8 cellular contexts compared by ENCODE assay signal in the genomic region with DNA sequence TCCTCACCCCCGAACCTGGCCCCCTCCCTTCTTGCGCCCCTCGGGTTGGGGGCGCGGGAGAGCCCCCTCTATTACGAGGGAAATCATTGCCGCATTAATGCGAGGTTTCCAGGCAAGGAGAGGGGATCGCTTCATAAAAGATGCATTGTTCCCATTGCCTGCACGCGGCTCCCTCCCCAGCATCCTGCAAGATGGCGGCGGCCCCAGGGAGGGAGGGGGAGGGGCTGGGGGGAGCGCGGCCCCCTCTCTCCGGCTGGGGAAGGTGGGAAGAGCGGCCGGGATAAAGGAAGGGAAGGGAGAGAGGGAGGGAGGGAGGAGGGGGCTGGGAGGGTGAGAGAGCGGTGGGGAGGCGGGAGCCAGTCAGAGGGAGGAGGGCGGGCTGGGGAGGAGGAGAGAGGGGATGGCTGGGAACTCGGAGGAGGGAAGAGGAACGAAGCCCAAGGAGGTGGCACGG. TPM values are rescaled to one million over a fixed set of nuclear protein-coding genes. Genes with fewer than 3 reads are reported as not detected.
DNase-seq lines count a peak whose midpoint lies in the region; ATAC-seq and TF ChIP-seq lines count a peak whose summit lies in the region.
"Not testable (repeated sequence)": the region's sequence is repeated elsewhere in the genome, so short reads cannot be mapped to it uniquely, and the experiment has no call there.

No MANE protein-coding gene starts in this region.

- peak overlapping the region in 53 of 59 donors; percentile 28 to 88 (median 76) for H3K27ac ChIP-seq in dorsolateral prefrontal cortex
- H3K27ac ChIP-seq in right atrium auricular region, result peak overlapping the region in 1 of 2 donors; percentile 16
- H3K27ac ChIP-seq in smooth muscle cell (ENCODE audit: low read depth), result not testable (repeated sequence)

- not testable (repeated sequence) for H3K9ac ChIP-seq in smooth muscle cell (ENCODE audit: low read depth)

- H3K4me3 ChIP-seq in dorsolateral prefrontal cortex (peak overlapping the region; percentile 19 to 74 (median 58)), right atrium auricular region (peak overlapping the region; percentile 50 to 63), smooth muscle cell (peak overlapping the region; percentile 51)

- CTCF ChIA-PET in activated CD8-positive, alpha-beta T cell treated with anti-CD3 and anti-CD28 coated beads, Interleukin-2, amount 10 ng/mL, durations not matched to agents 7 days and 5 days (lab: Charles Lee), result not testable (repeated sequence)

- POLR2A ChIA-PET in activated CD8-positive, alpha-beta T cell treated with anti-CD3 and anti-CD28 coated beads, Interleukin-2, amount 10 ng/mL, durations not matched to agents 7 days and 5 days (lab: Charles Lee), result not testable (repeated sequence)

- H3K9me3 ChIP-seq in right atrium auricular region; smooth muscle cell (replicated peaks; ENCODE audit: low read depth): not testable (repeated sequence)

- not testable (repeated sequence) for ATAC-seq in activated CD8-positive, alpha-beta T cell treated with anti-CD3 and anti-CD28 coated beads, Interleukin-2, amount 10 ng/mL, durations not matched to agents 7 days and 5 days
- ATAC-seq in naive B cell (ENCODE audit: low read depth in 2 of 2), result peak; percentile 40 to 43

- peak overlapping the region; percentile 83 for H3K4me2 ChIP-seq in smooth muscle cell

- H3K9me3 Mint-ChIP-seq in activated CD8-positive, alpha-beta T cell treated with anti-CD3 and anti-CD28 coated beads, Interleukin-2, amount 10 ng/mL, durations not matched to agents 7 days and 5 days (ENCODE audit: insufficient read depth); naive B cell: not testable (repeated sequence)

- peak overlapping the region; percentile 77 for H2AFZ ChIP-seq in smooth muscle cell (ENCODE audit: low read depth)

- H3K36me3 Mint-ChIP-seq in activated CD8-positive, alpha-beta T cell treated with anti-CD3 and anti-CD28 coated beads, Interleukin-2, amount 10 ng/mL, durations not matched to agents 7 days and 5 days (ENCODE audit: low read depth); naive B cell: not testable (repeated sequence)

- not testable (repeated sequence) for H3K4me1 ChIP-seq in right atrium auricular region; smooth muscle cell (ENCODE audit: low read depth)

- intact Hi-C loops in dorsolateral prefrontal cortex (cut with DNase I), result not testable (repeated sequence)

- H3F3A ChIP-seq in smooth muscle cell (ENCODE audit: low read depth), result not testable (repeated sequence)

- H3K36me3 ChIP-seq in right atrium auricular region; smooth muscle cell (ENCODE audit: low read depth): not testable (repeated sequence)

- peaks cover 17% of the 10 kb centered on the region for H3K4me1 Mint-ChIP-seq in activated CD8-positive, alpha-beta T cell treated with anti-CD3 and anti-CD28 coated beads, Interleukin-2, amount 10 ng/mL, durations not matched to agents 7 days and 5 days (ENCODE audit: low read depth)
- H3K4me1 Mint-ChIP-seq in naive B cell, result peaks cover 0 to 11% (median 0%) of the 10 kb centered on the region in 3 donors

- H4K20me1 ChIP-seq in smooth muscle cell (ENCODE audit: low read depth), result not testable (repeated sequence)

- H3K27me3 Mint-ChIP-seq in activated CD8-positive, alpha-beta T cell treated with anti-CD3 and anti-CD28 coated beads, Interleukin-2, amount 10 ng/mL, durations not matched to agents 7 days and 5 days (ENCODE audit: low read depth); naive B cell: not testable (repeated sequence)

- H3K27me3 ChIP-seq in dorsolateral prefrontal cortex; right atrium auricular region; smooth muscle cell (ENCODE audit: low read depth): not testable (repeated sequence)

- peak; percentile 3 for DNase-seq in AG09319 (ENCODE audit: extremely low read depth, low read depth)
- DNase-seq in H4 (ENCODE audit: low spot score), result peak; percentile 19
- DNase-seq in NCI-H345 (lab: John Stamatoyannopoulos, UW), result peak; percentile 47
- not testable (repeated sequence) for DNase-seq in activated CD8-positive, alpha-beta T cell treated with anti-CD3 and anti-CD28 coated beads, Interleukin-2, amount 10 ng/mL, durations not matched to agents 7 days and 5 days; right atrium auricular region (ENCODE audit: low spot score); smooth muscle cell (lab: John Stamatoyannopoulos, UW; ENCODE audit: unreplicated experiment)
- DNase-seq in dorsolateral prefrontal cortex, result peak in 4 of 10 donors; percentile 33 to 51 (median 38)
- peak; percentile 12 for DNase-seq in naive B cell

- H3K4me3 Mint-ChIP-seq in activated CD8-positive, alpha-beta T cell treated with anti-CD3 and anti-CD28 coated beads, Interleukin-2, amount 10 ng/mL, durations not matched to agents 7 days and 5 days, result not testable (repeated sequence)
- H3K4me3 Mint-ChIP-seq in naive B cell, result peak overlapping the region in 6 of 8 donors; percentile 39 to 84 (median 70)

- H3K79me2 ChIP-seq in smooth muscle cell (ENCODE audit: low read depth), result not testable (repeated sequence)

- no CpG with 5 or more reads among the region's 24 CpGs for WGBS in smooth muscle cell (ENCODE audit: low lambda C conversion rate)

- peak overlapping the region; percentile 46 for H3K27ac Mint-ChIP-seq in activated CD8-positive, alpha-beta T cell treated with anti-CD3 and anti-CD28 coated beads, Interleukin-2, amount 10 ng/mL, durations not matched to agents 7 days and 5 days
- H3K27ac Mint-ChIP-seq in naive B cell, result not testable (repeated sequence)

- not testable (repeated sequence) for TF ChIP-seq CTCF in AG09319 (IDR thresholded peaks at IDR 0.05; ENCODE audit: low read depth, low read length); dorsolateral prefrontal cortex (IDR thresholded peaks at IDR 0.05 in 54 of 56, conservative IDR thresholded peaks at IDR 0.05 in 2 of 56; ENCODE audit: low read depth in 1 of 56, partially characterized antibody in 56 of 56); right atrium auricular region (IDR thresholded peaks at IDR 0.05); smooth muscle cell (IDR thresholded peaks at IDR 0.05; ENCODE audit: borderline replicate concordance, insufficient read depth, poor library complexity, severe bottlenecking)

RNA-seq across cellular contexts. Expression of a gene that starts 58.3 kb away (rescaled TPM):
- 29.9 and 36.2 TPM in 2 replicates for total RNA-seq in H4 (2014; rRNA removed; shearing (Covaris generic))
- 10 to 100 TPM; 29.9 to 31.4 TPM for total RNA-seq in activated CD8-positive, alpha-beta T cell treated with anti-CD3 and anti-CD28 coated beads, Interleukin-2, amount 10 ng/mL, durations not matched to agents 7 days and 5 days
- total RNA-seq in dorsolateral prefrontal cortex, result 100 to 1,000 TPM in 1 of 120 experiments, 10 to 100 TPM in 119; 56.2 to 102 (median 73.5) TPM
- 10 to 100 TPM; 39.6 to 51.0 TPM for total RNA-seq in right atrium auricular region
- 10 to 100 TPM; 20.4 to 29.8 (median 27.3) TPM for polyA plus RNA-seq in naive B cell (ENCODE audit: low read depth in 6 of 6)
- total RNA-seq in smooth muscle cell, result 28.7 and 34.1 TPM in 2 replicates
- 21.6 and 23.6 TPM in 2 replicates for polyA plus RNA-seq in smooth muscle cell
